Comparison of ENCODE assay signal across 1 cellular context in genomic region chr14:63205281-63205575, GRCh38.
TF ChIP-seq lines count a peak whose summit lies in the region.

No MANE protein-coding gene starts in this region.

TF ChIP-seq in GM23338, 12 proteins besides CTCF, POLR2A, EP300 and RAD21 (continued from another document):
- TF ChIP-seq CREB1 (CRISPR knock-in tag; IDR thresholded peaks at IDR 0.05; ENCODE audit: low read depth) (no peak), POLR2AphosphoS5 (IDR thresholded peaks at IDR 0.05; ENCODE audit: low read depth) (no peak), EZH2 (IDR thresholded peaks at IDR 0.05; ENCODE audit: low read depth, unreplicated experiment) (no peak)
